In the genomic region with DNA sequence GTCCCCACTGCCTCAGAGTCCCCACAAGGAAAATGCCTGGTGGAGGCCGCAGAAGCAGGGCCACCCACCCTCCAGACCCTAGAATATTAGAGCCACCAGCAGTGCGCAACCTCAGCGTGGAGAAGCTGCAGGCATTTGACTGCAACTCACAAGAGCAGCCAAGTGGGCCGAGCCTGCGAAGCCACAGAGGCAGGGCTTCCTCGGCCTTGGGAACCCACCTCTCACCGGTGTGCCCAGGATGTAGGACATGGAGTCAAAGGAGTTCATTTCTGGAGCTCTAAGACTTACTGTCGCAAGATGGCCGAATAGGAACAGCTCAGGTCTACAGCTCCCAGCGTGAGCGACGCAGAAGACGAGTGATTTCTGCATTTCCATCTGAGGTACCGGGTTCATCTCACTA, we compare ENCODE assay signal across 1 cellular context.
TF ChIP-seq lines count a peak whose summit lies in the region.

No MANE protein-coding gene starts in this region.

TF ChIP-seq in GM23338, 12 proteins besides CTCF, POLR2A, EP300 and RAD21 (continued from another document):
- TF ChIP-seq, protein P1, sequence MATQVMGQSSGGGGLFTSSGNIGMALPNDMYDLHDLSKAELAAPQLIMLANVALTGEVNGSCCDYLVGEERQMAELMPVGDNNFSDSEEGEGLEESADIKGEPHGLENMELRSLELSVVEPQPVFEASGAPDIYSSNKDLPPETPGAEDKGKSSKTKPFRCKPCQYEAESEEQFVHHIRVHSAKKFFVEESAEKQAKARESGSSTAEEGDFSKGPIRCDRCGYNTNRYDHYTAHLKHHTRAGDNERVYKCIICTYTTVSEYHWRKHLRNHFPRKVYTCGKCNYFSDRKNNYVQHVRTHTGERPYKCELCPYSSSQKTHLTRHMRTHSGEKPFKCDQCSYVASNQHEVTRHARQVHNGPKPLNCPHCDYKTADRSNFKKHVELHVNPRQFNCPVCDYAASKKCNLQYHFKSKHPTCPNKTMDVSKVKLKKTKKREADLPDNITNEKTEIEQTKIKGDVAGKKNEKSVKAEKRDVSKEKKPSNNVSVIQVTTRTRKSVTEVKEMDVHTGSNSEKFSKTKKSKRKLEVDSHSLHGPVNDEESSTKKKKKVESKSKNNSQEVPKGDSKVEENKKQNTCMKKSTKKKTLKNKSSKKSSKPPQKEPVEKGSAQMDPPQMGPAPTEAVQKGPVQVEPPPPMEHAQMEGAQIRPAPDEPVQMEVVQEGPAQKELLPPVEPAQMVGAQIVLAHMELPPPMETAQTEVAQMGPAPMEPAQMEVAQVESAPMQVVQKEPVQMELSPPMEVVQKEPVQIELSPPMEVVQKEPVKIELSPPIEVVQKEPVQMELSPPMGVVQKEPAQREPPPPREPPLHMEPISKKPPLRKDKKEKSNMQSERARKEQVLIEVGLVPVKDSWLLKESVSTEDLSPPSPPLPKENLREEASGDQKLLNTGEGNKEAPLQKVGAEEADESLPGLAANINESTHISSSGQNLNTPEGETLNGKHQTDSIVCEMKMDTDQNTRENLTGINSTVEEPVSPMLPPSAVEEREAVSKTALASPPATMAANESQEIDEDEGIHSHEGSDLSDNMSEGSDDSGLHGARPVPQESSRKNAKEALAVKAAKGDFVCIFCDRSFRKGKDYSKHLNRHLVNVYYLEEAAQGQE (IDR thresholded peaks at IDR 0.05; ENCODE audit: unreplicated experiment) = no peak
- no peak for TF ChIP-seq ZNF114 (CRISPR knock-in tag; IDR thresholded peaks at IDR 0.05)
- TF ChIP-seq EZH2 (IDR thresholded peaks at IDR 0.05; ENCODE audit: low read depth, unreplicated experiment) = no peak
- no peak for TF ChIP-seq CREB1 (CRISPR knock-in tag; IDR thresholded peaks at IDR 0.05; ENCODE audit: low read depth)
- no peak for TF ChIP-seq NANOG (IDR thresholded peaks at IDR 0.05; ENCODE audit: borderline replicate concordance)
- TF ChIP-seq STAT1 (IDR thresholded peaks at IDR 0.05; ENCODE audit: unreplicated experiment) = no peak
